Comparison of ENCODE assay signal across 27 cellular contexts in genomic region chr6:97822632-97823031, GRCh38.
"Had no signal": no experiment of that assay in that cellular context is flagged by ENCODE, and none has a peak within 500 bp of the region (broad histone marks: within the 10 kb centered on the region; RNA-seq: fewer than 3 reads in every experiment).

No MANE protein-coding gene starts in this region.

- H3K27me3 Mint-ChIP-seq: naive B cell; progenitor cell of endocrine pancreas; stimulated activated memory B cell treated with anti-CD40 and anti-IgM and Interleukin-4, amounts not matched to agents 10 μg/mL and 1 μg/mL and 100 μg/mL, for 72 hours; stimulated activated naive CD8-positive, alpha-beta T cell treated with anti-CD3 and anti-CD28 coated beads, Interleukin-15, amount 100 ng/mL, for 72 hours had no signal

- H3K9me3 ChIP-seq: ovary, right atrium auricular region, right lobe of liver, tibial nerve, vagina had no signal

- H3K4me3 Mint-ChIP-seq: mesothelial cell of epicardium; naive B cell; natural killer cell; nephron progenitor cell; stimulated activated memory B cell treated with anti-CD40 and anti-IgM and Interleukin-4, amounts not matched to agents 10 μg/mL and 1 μg/mL and 100 μg/mL, for 72 hours; stimulated activated naive CD8-positive, alpha-beta T cell treated with anti-CD3 and anti-CD28 coated beads, Interleukin-15, amount 100 ng/mL, for 72 hours; type B pancreatic cell had no signal

- H3K4me2 ChIP-seq: smooth muscle cell had no signal

- H3K27ac ChIP-seq: ovary, right atrium auricular region, right lobe of liver, tibial nerve, vagina had no signal

- H3K4me1 Mint-ChIP-seq: naive B cell; natural killer cell; stimulated activated memory B cell treated with anti-CD40 and anti-IgM and Interleukin-4, amounts not matched to agents 10 μg/mL and 1 μg/mL and 100 μg/mL, for 72 hours; stimulated activated naive CD8-positive, alpha-beta T cell treated with anti-CD3 and anti-CD28 coated beads, Interleukin-15, amount 100 ng/mL, for 72 hours had no signal

- H3K36me3 Mint-ChIP-seq: mesothelial cell of epicardium; naive B cell; natural killer cell; stimulated activated memory B cell treated with anti-CD40 and anti-IgM and Interleukin-4, amounts not matched to agents 10 μg/mL and 1 μg/mL and 100 μg/mL, for 72 hours; type B pancreatic cell had no signal

- H3K4me1 ChIP-seq: right atrium auricular region, right lobe of liver, tibial nerve, vagina had no signal

- H3K4me3 ChIP-seq: lung, ovary, right atrium auricular region, right lobe of liver, smooth muscle cell, tibial nerve, vagina had no signal

- H3K36me3 ChIP-seq: ovary, right atrium auricular region, right lobe of liver, tibial nerve, vagina had no signal

- H3K27me3 ChIP-seq: ovary, right atrium auricular region, right lobe of liver, tibial nerve, vagina had no signal

- H3K27ac Mint-ChIP-seq: mesothelial cell of epicardium; naive B cell; natural killer cell; nephron progenitor cell; progenitor cell of endocrine pancreas; stimulated activated memory B cell treated with anti-CD40 and anti-IgM and Interleukin-4, amounts not matched to agents 10 μg/mL and 1 μg/mL and 100 μg/mL, for 72 hours; stimulated activated naive CD8-positive, alpha-beta T cell treated with anti-CD3 and anti-CD28 coated beads, Interleukin-15, amount 100 ng/mL, for 72 hours; type B pancreatic cell had no signal

- ATAC-seq: left cardiac atrium; left lobe of liver; left ventricle myocardium superior; natural killer cell; right lobe of liver; stimulated activated memory B cell treated with anti-CD40 and anti-IgM and Interleukin-4, amounts not matched to agents 10 μg/mL and 1 μg/mL and 100 μg/mL, for 72 hours; stimulated activated naive CD8-positive, alpha-beta T cell treated with anti-CD3 and anti-CD28 coated beads, Interleukin-15, amount 100 ng/mL, for 72 hours had no signal

- H3K9me3 Mint-ChIP-seq: mesothelial cell of epicardium, nephron progenitor cell, type B pancreatic cell had no signal

- DNase-seq: hypothalamus; kidney glomerular epithelial cell; left cardiac atrium; left ventricle myocardium superior; mesendoderm; naive B cell; natural killer cell; nephron progenitor cell; ovary; right lobe of liver; stimulated activated CD4-positive, alpha-beta T cell treated with anti-CD3 and anti-CD28 coated beads, Interleukin-1b, Interleukin-23, amount 100 ng/mL, for 48 hours; stimulated activated CD4-positive, alpha-beta T cell treated with anti-CD3 and anti-CD28 coated beads, Interleukin-2, amount 100 ng/mL, for 48 hours; stimulated activated CD4-positive, alpha-beta T cell treated with anti-CD3 and anti-CD28 coated beads, Interleukin-4, amount 100 ng/mL, for 4 hours; stimulated activated CD8-positive, alpha-beta memory T cell treated with anti-CD3 and anti-CD28 coated beads, Interleukin-4, amount 100 ng/mL, for 48 hours; stimulated activated naive CD4-positive, alpha-beta T cell treated with Interleukin-2 at 50 U/mL for 16 hours; stimulated activated naive CD8-positive, alpha-beta T cell treated with anti-CD3 and anti-CD28 coated beads, Interleukin-15, amount 100 ng/mL, for 72 hours; substantia nigra had no signal
